ENCODE assay signal across 2 cellular contexts in genomic region chr7:15747187-15748111, GRCh38.
A peak's percentile ranks its signal among the peaks of the same experiment; 100 is the strongest.
TF ChIP-seq lines count a peak whose summit lies in the region.

No MANE protein-coding gene starts in this region.

TF ChIP-seq in liver, 16 proteins besides CTCF, POLR2A, EP300 and RAD21:
- peak; percentile 75 for TF ChIP-seq REST (IDR thresholded peaks at IDR 0.05)
- no peak for TF ChIP-seq GABPA (IDR thresholded peaks at IDR 0.05 in 1 of 2, conservative IDR thresholded peaks at IDR 0.05 in 1 of 2)
- peak; percentile 16 for TF ChIP-seq YY1 (IDR thresholded peaks at IDR 0.05)
- peak; percentile 67 for TF ChIP-seq NR2F2 (IDR thresholded peaks at IDR 0.05)
- TF ChIP-seq FOXA2 (IDR thresholded peaks at IDR 0.05), result no peak
- TF ChIP-seq SP1 (IDR thresholded peaks at IDR 0.05), result peak; percentile 25
- TF ChIP-seq, protein P1, sequence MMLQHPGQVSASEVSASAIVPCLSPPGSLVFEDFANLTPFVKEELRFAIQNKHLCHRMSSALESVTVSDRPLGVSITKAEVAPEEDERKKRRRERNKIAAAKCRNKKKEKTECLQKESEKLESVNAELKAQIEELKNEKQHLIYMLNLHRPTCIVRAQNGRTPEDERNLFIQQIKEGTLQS (IDR thresholded peaks at IDR 0.05), result no peak
- TF ChIP-seq EGR1 (IDR thresholded peaks at IDR 0.05; ENCODE audit: low read depth in 2 of 2), result no peak
- TF ChIP-seq HNF4A (conservative IDR thresholded peaks at IDR 0.05), result no peak
- no peak for TF ChIP-seq FOXA1 (IDR thresholded peaks at IDR 0.05)
- no peak for TF ChIP-seq ZBTB33 (IDR thresholded peaks at IDR 0.05)
- TF ChIP-seq RXRA (IDR thresholded peaks at IDR 0.05), result peak in 1 of 2 donors; percentile 19
- peak; percentile 13 for TF ChIP-seq MAX (IDR thresholded peaks at IDR 0.05)

TF ChIP-seq in HepG2, 621 proteins besides CTCF, POLR2A, EP300 and RAD21 (continued from another document):
- TF ChIP-seq, protein P2, sequence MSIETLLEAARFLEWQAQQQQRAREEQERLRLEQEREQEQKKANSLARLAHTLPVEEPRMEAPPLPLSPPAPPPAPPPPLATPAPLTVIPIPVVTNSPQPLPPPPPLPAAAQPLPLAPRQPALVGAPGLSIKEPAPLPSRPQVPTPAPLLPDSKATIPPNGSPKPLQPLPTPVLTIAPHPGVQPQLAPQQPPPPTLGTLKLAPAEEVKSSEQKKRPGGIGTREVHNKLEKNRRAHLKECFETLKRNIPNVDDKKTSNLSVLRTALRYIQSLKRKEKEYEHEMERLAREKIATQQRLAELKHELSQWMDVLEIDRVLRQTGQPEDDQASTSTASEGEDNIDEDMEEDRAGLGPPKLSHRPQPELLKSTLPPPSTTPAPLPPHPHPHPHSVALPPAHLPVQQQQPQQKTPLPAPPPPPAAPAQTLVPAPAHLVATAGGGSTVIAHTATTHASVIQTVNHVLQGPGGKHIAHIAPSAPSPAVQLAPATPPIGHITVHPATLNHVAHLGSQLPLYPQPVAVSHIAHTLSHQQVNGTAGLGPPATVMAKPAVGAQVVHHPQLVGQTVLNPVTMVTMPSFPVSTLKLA (IDR thresholded peaks at IDR 0.05), result no peak
- TF ChIP-seq KDM6A (CRISPR knock-in tag; IDR thresholded peaks at IDR 0.05; ENCODE audit: low read depth) (no peak), JUNB (CRISPR knock-in tag; IDR thresholded peaks at IDR 0.05; ENCODE audit: borderline replicate concordance) (no peak), RNF2 (conservative IDR thresholded peaks at IDR 0.05; ENCODE audit: low read depth) (no peak), TCF7L2 (IDR thresholded peaks at IDR 0.05; ENCODE audit: low read depth, low read length) (no peak), NFIB (CRISPR knock-in tag; IDR thresholded peaks at IDR 0.05; ENCODE audit: borderline replicate concordance) (no peak), CHD4 (IDR thresholded peaks at IDR 0.05; ENCODE audit: borderline replicate concordance, low read length) (no peak), ZSCAN22 (CRISPR knock-in tag; IDR thresholded peaks at IDR 0.05) (no peak), FOXA3 (CRISPR knock-in tag; IDR thresholded peaks at IDR 0.05) (no peak), ZSCAN29 (CRISPR knock-in tag; conservative IDR thresholded peaks at IDR 0.05) (no peak), U2AF1 (optimal IDR thresholded peaks at IDR 0.05; ENCODE audit: low read depth, low read length) (no peak), ZNF224 (CRISPR knock-in tag; IDR thresholded peaks at IDR 0.05) (no peak), ZIK1 (CRISPR knock-in tag; IDR thresholded peaks at IDR 0.05; ENCODE audit: borderline replicate concordance, low read depth) (no peak), ZNF326 (CRISPR knock-in tag; IDR thresholded peaks at IDR 0.05; ENCODE audit: borderline replicate concordance) (no peak)
- TF ChIP-seq, protein P3, sequence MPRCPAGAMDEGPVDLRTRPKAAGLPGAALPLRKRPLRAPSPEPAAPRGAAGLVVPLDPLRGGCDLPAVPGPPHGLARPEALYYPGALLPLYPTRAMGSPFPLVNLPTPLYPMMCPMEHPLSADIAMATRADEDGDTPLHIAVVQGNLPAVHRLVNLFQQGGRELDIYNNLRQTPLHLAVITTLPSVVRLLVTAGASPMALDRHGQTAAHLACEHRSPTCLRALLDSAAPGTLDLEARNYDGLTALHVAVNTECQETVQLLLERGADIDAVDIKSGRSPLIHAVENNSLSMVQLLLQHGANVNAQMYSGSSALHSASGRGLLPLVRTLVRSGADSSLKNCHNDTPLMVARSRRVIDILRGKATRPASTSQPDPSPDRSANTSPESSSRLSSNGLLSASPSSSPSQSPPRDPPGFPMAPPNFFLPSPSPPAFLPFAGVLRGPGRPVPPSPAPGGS (CRISPR knock-in tag; IDR thresholded peaks at IDR 0.05), result no peak
